Comparison of ENCODE assay signal across 1 cellular context in the genomic region with DNA sequence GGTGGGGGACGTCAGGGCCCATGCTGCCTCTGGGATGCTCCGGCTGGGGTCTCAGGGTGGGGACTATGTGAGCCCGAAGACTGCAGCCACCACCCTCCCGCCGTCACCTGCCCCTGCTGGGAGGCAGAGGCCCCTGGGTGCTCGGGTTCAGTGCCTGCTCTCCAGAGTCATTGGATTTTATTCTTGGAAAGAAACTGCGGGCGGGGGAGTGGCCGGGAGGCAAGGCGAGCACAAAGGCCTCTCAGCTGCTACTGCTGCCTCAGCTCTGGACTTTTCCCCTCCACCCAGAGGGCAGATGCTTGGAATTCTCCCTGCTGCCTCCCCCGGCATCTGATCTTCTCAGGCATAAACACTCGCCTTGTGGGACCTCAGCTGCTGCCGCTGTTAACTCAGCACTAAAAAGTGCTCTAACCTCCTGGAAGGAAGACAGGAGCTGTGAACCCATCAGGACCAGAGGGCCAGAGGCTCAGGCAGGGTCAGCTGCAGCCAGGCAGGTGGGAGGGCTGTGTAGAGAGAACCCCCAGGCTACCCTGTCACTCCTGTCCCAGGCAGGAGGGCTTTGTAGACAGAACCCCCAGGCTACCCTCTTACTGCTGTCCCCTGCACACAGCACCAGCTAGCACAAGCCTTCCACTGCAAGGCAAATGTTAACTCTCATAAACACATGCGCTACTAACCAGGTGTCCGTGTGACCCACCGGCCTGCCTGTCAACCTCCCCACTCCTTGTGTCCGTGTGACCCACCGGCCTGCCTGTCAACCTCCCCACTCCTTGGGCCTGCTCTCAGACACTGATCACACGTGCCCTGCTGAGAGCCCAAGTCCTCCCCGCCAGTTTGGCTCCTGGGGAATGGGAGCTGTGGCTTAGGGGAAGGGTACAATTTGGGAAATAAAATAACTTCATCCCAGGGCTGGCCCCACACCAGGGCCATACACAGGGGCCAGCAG.
TF ChIP-seq lines count a peak whose summit lies in the region.

No MANE protein-coding gene starts in this region.

TF ChIP-seq in HepG2, 621 proteins besides CTCF, POLR2A, EP300 and RAD21 (continued from another document and continues in another):
- no peak for TF ChIP-seq HMG20A (CRISPR knock-in tag; IDR thresholded peaks at IDR 0.05; ENCODE audit: borderline replicate concordance)
- TF ChIP-seq MIER2 (CRISPR knock-in tag; IDR thresholded peaks at IDR 0.05): no peak
- TF ChIP-seq RBFOX2 (IDR thresholded peaks at IDR 0.05; ENCODE audit: low read depth, low read length): no peak
- TF ChIP-seq SOX5 (CRISPR knock-in tag; IDR thresholded peaks at IDR 0.05; ENCODE audit: borderline replicate concordance): peak; percentile 54; the same call in 1 of the 2 replicates
- TF ChIP-seq IKZF1 (IDR thresholded peaks at IDR 0.05): no peak
- TF ChIP-seq TFE3 (CRISPR knock-in tag; IDR thresholded peaks at IDR 0.05): no peak
- TF ChIP-seq TBX2 (CRISPR knock-in tag; IDR thresholded peaks at IDR 0.05; ENCODE audit: borderline replicate concordance): no peak
- no peak for TF ChIP-seq KLF16 (CRISPR knock-in tag; IDR thresholded peaks at IDR 0.05)
- no peak for TF ChIP-seq MAFK (conservative IDR thresholded peaks at IDR 0.05 in 1 of 2, IDR thresholded peaks at IDR 0.05 in 1 of 2; ENCODE audit: low read length in 2 of 2)
- TF ChIP-seq, protein P1, sequence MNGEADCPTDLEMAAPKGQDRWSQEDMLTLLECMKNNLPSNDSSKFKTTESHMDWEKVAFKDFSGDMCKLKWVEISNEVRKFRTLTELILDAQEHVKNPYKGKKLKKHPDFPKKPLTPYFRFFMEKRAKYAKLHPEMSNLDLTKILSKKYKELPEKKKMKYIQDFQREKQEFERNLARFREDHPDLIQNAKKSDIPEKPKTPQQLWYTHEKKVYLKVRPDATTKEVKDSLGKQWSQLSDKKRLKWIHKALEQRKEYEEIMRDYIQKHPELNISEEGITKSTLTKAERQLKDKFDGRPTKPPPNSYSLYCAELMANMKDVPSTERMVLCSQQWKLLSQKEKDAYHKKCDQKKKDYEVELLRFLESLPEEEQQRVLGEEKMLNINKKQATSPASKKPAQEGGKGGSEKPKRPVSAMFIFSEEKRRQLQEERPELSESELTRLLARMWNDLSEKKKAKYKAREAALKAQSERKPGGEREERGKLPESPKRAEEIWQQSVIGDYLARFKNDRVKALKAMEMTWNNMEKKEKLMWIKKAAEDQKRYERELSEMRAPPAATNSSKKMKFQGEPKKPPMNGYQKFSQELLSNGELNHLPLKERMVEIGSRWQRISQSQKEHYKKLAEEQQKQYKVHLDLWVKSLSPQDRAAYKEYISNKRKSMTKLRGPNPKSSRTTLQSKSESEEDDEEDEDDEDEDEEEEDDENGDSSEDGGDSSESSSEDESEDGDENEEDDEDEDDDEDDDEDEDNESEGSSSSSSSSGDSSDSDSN (CRISPR knock-in tag; IDR thresholded peaks at IDR 0.05): peak; percentile 51
- peak; percentile 27; the same call in 1 of the 2 replicates for TF ChIP-seq FOXO1 (CRISPR knock-in tag; IDR thresholded peaks at IDR 0.05)
- no peak for TF ChIP-seq ZNF619 (CRISPR knock-in tag; IDR thresholded peaks at IDR 0.05)
- no peak for TF ChIP-seq PAWR (CRISPR knock-in tag; IDR thresholded peaks at IDR 0.05; ENCODE audit: borderline replicate concordance)
- no peak for TF ChIP-seq ZFP41 (CRISPR knock-in tag; IDR thresholded peaks at IDR 0.05; ENCODE audit: borderline replicate concordance)
- TF ChIP-seq ZNF567 (CRISPR knock-in tag; IDR thresholded peaks at IDR 0.05; ENCODE audit: borderline replicate concordance): 0 out of 2 replicates have a peak, but pooled peaks have one; percentile 72
- 0 out of 2 replicates have a peak, but pooled peaks have one; percentile 30 for TF ChIP-seq PRDM10 (CRISPR knock-in tag; IDR thresholded peaks at IDR 0.05; ENCODE audit: low read depth)
- TF ChIP-seq CREM (IDR thresholded peaks at IDR 0.05): no peak
- TF ChIP-seq CREM (CRISPR knock-in tag; IDR thresholded peaks at IDR 0.05): no peak
- TF ChIP-seq BCL6 (CRISPR knock-in tag; IDR thresholded peaks at IDR 0.05): peak; percentile 97
- TF ChIP-seq RXRB (CRISPR knock-in tag; IDR thresholded peaks at IDR 0.05; ENCODE audit: borderline replicate concordance): peak; percentile 58; the same call in 1 of the 2 replicates
- 0 out of 2 replicates have a peak, but pooled peaks have one; percentile 22 for TF ChIP-seq GATAD2A (CRISPR knock-in tag; IDR thresholded peaks at IDR 0.05)
- TF ChIP-seq MTF2 (CRISPR knock-in tag; IDR thresholded peaks at IDR 0.05; ENCODE audit: borderline replicate concordance): no peak
- no peak for TF ChIP-seq ATF7-NPFF (CRISPR knock-in tag; IDR thresholded peaks at IDR 0.05; ENCODE audit: low read depth)
- no peak for TF ChIP-seq ZNF773 (CRISPR knock-in tag; IDR thresholded peaks at IDR 0.05; ENCODE audit: borderline replicate concordance)
- TF ChIP-seq, protein P2, sequence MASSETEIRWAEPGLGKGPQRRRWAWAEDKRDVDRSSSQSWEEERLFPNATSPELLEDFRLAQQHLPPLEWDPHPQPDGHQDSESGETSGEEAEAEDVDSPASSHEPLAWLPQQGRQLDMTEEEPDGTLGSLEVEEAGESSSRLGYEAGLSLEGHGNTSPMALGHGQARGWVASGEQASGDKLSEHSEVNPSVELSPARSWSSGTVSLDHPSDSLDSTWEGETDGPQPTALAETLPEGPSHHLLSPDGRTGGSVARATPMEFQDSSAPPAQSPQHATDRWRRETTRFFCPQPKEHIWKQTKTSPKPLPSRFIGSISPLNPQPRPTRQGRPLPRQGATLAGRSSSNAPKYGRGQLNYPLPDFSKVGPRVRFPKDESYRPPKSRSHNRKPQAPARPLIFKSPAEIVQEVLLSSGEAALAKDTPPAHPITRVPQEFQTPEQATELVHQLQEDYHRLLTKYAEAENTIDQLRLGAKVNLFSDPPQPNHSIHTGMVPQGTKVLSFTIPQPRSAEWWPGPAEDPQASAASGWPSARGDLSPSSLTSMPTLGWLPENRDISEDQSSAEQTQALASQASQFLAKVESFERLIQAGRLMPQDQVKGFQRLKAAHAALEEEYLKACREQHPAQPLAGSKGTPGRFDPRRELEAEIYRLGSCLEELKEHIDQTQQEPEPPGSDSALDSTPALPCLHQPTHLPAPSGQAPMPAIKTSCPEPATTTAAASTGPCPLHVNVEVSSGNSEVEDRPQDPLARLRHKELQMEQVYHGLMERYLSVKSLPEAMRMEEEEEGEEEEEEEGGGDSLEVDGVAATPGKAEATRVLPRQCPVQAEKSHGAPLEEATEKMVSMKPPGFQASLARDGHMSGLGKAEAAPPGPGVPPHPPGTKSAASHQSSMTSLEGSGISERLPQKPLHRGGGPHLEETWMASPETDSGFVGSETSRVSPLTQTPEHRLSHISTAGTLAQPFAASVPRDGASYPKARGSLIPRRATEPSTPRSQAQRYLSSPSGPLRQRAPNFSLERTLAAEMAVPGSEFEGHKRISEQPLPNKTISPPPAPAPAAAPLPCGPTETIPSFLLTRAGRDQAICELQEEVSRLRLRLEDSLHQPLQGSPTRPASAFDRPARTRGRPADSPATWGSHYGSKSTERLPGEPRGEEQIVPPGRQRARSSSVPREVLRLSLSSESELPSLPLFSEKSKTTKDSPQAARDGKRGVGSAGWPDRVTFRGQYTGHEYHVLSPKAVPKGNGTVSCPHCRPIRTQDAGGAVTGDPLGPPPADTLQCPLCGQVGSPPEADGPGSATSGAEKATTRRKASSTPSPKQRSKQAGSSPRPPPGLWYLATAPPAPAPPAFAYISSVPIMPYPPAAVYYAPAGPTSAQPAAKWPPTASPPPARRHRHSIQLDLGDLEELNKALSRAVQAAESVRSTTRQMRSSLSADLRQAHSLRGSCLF (CRISPR knock-in tag; IDR thresholded peaks at IDR 0.05; ENCODE audit: borderline replicate concordance): no peak
- no peak for TF ChIP-seq PAX8 (CRISPR knock-in tag; IDR thresholded peaks at IDR 0.05; ENCODE audit: borderline replicate concordance)
- TF ChIP-seq RBM22 (optimal IDR thresholded peaks at IDR 0.05; ENCODE audit: low read length): no peak
- TF ChIP-seq ZNF367 (CRISPR knock-in tag; IDR thresholded peaks at IDR 0.05; ENCODE audit: borderline replicate concordance): no peak
- no peak for TF ChIP-seq ZNF546 (CRISPR knock-in tag; conservative IDR thresholded peaks at IDR 0.05)
- TF ChIP-seq TCF7 (IDR thresholded peaks at IDR 0.05; ENCODE audit: low read depth): no peak
- 0 out of 2 replicates have a peak, but pooled peaks have one; percentile 56 for TF ChIP-seq ZNF580 (CRISPR knock-in tag; IDR thresholded peaks at IDR 0.05; ENCODE audit: borderline replicate concordance, low read depth)
- TF ChIP-seq, protein P3, sequence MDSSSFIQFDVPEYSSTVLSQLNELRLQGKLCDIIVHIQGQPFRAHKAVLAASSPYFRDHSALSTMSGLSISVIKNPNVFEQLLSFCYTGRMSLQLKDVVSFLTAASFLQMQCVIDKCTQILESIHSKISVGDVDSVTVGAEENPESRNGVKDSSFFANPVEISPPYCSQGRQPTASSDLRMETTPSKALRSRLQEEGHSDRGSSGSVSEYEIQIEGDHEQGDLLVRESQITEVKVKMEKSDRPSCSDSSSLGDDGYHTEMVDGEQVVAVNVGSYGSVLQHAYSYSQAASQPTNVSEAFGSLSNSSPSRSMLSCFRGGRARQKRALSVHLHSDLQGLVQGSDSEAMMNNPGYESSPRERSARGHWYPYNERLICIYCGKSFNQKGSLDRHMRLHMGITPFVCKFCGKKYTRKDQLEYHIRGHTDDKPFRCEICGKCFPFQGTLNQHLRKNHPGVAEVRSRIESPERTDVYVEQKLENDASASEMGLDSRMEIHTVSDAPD (CRISPR knock-in tag; IDR thresholded peaks at IDR 0.05): no peak
- peak; percentile 48 for TF ChIP-seq RARA (CRISPR knock-in tag; IDR thresholded peaks at IDR 0.05)
- TF ChIP-seq ZFX (CRISPR knock-in tag; IDR thresholded peaks at IDR 0.05; ENCODE audit: low read depth): peak; percentile 21; the same call in 1 of the 2 replicates
- peak; percentile 96 for TF ChIP-seq TEAD3 (CRISPR knock-in tag; optimal IDR thresholded peaks at IDR 0.05; ENCODE audit: borderline replicate concordance)
- no peak for TF ChIP-seq SMAD9 (CRISPR knock-in tag; IDR thresholded peaks at IDR 0.05)
- TF ChIP-seq SMARCE1 (IDR thresholded peaks at IDR 0.05; ENCODE audit: borderline replicate concordance): no peak
- TF ChIP-seq ZNF891 (CRISPR knock-in tag; IDR thresholded peaks at IDR 0.05): no peak
- TF ChIP-seq ZNF205 (CRISPR knock-in tag; IDR thresholded peaks at IDR 0.05): 0 out of 2 replicates have a peak, but pooled peaks have one; percentile 54
- TF ChIP-seq HIVEP1 (CRISPR knock-in tag; IDR thresholded peaks at IDR 0.05): peak; percentile 38; the same call in 1 of the 2 replicates
- 0 out of 2 replicates have a peak, but pooled peaks have one; percentile 47 for TF ChIP-seq ARHGAP35 (CRISPR knock-in tag; IDR thresholded peaks at IDR 0.05; ENCODE audit: borderline replicate concordance)
- TF ChIP-seq, protein P4, sequence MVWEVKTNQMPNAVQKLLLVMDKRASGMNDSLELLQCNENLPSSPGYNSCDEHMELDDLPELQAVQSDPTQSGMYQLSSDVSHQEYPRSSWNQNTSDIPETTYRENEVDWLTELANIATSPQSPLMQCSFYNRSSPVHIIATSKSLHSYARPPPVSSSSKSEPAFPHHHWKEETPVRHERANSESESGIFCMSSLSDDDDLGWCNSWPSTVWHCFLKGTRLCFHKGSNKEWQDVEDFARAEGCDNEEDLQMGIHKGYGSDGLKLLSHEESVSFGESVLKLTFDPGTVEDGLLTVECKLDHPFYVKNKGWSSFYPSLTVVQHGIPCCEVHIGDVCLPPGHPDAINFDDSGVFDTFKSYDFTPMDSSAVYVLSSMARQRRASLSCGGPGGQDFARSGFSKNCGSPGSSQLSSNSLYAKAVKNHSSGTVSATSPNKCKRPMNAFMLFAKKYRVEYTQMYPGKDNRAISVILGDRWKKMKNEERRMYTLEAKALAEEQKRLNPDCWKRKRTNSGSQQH (CRISPR knock-in tag; IDR thresholded peaks at IDR 0.05; ENCODE audit: low read depth): no peak
- TF ChIP-seq ELF3 (CRISPR knock-in tag; IDR thresholded peaks at IDR 0.05): no peak
- no peak for TF ChIP-seq SP1 (IDR thresholded peaks at IDR 0.05)
- TF ChIP-seq SP1 (CRISPR knock-in tag; IDR thresholded peaks at IDR 0.05): no peak
- peak; percentile 33; the same call in 1 of the 2 replicates for TF ChIP-seq NR2F6 (IDR thresholded peaks at IDR 0.05)
- TF ChIP-seq NR2F6 (CRISPR knock-in tag; IDR thresholded peaks at IDR 0.05): peak; percentile 46; the same call in 1 of the 2 replicates
- no peak for TF ChIP-seq ZNF737 (CRISPR knock-in tag; IDR thresholded peaks at IDR 0.05; ENCODE audit: borderline replicate concordance)
